24 cellular contexts compared by ENCODE assay signal in the genomic region with DNA sequence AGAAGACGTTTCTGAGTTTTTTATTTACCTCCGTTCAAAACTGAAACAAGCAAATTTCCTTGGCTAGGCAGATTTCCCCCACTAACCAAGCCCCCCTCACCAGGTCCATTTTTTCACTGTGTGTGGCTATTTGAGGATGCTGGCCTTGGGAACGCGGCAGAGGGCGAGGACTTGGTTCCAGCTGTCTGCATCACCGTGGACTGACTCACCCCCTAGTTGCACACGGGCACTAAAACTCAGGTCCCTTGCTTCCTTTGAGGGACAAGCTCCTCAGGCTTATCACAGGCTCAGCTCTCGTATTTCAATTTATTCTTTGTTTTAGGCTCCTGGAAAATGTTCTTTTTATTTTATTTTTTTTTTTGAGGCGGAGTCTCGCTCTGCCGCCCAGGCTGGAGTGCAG. TPM values are rescaled to one million over a fixed set of nuclear protein-coding genes. Genes with fewer than 3 reads are reported as not detected.
DNase-seq lines count a peak whose midpoint lies in the region; ATAC-seq lines count a peak whose summit lies in the region.
"Had no signal": no experiment of that assay in that cellular context is flagged by ENCODE, and none has a peak within 500 bp of the region (broad histone marks: within the 10 kb centered on the region; RNA-seq: fewer than 3 reads in every experiment).

No MANE protein-coding gene starts in this region.

- no peaks in the 10 kb centered on the region for H3K4me1 ChIP-seq in trophoblast cell (ENCODE audit: control insufficient read depth in 1 of 2, insufficient read depth in 2 of 2, low read length in 2 of 2)

- H4K8ac ChIP-seq in trophoblast cell (ENCODE audit: low read depth, low read length): no peak overlapping the region

- no peak overlapping the region for H3K14ac ChIP-seq in trophoblast cell (ENCODE audit: low read length)

- H3K23ac ChIP-seq in trophoblast cell (ENCODE audit: low read length): no peak overlapping the region

- no peak overlapping the region for H4K12ac ChIP-seq in trophoblast cell (ENCODE audit: low read depth, low read length)

- no peak overlapping the region for H2BK5ac ChIP-seq in trophoblast cell (ENCODE audit: low read depth, low read length, poor library complexity)

- no peak overlapping the region for H3K4ac ChIP-seq in trophoblast cell (ENCODE audit: low read depth, low read length)

- no peak overlapping the region for H2AFZ ChIP-seq in trophoblast cell (ENCODE audit: insufficient read depth, low read length, poor library complexity)
- H2AFZ ChIP-seq: PC-9 had no signal

- no peak overlapping the region for H3K18ac ChIP-seq in trophoblast cell (ENCODE audit: low read length)

- no peak overlapping the region for H2BK12ac ChIP-seq in trophoblast cell (ENCODE audit: low read length)

- H3K27ac ChIP-seq in trophoblast cell (ENCODE audit: low read depth, low read length): no peak overlapping the region
- H3K27ac ChIP-seq: HL-60, PC-9, SK-N-MC had no signal

- ATAC-seq in GM21576 (IDR thresholded peaks at IDR 0.05; ENCODE audit: unreplicated experiment): no peak
- no peak for ATAC-seq in GM21360 (IDR thresholded peaks at IDR 0.05; ENCODE audit: unreplicated experiment)
- ATAC-seq: GM12878, HCT116 had no signal

- no peak overlapping the region for H3K9ac ChIP-seq in trophoblast cell (ENCODE audit: low read length)

- H4K91ac ChIP-seq in trophoblast cell (ENCODE audit: low read depth, low read length): no peak overlapping the region

- H3K9me3 ChIP-seq in trophoblast cell (ENCODE audit: insufficient read depth, low read depth, low read length): no peaks in the 10 kb centered on the region
- H3K9me3 ChIP-seq: MG63 had no signal

- H3K4me3 ChIP-seq in trophoblast cell (ENCODE audit: low read depth, low read length): no peak overlapping the region
- H3K4me3 ChIP-seq: GM12878, MG63, PC-9, SK-N-MC had no signal

- no peaks in the 10 kb centered on the region for H3K27me3 ChIP-seq in trophoblast cell (ENCODE audit: insufficient read depth, low read length)
- H3K27me3 ChIP-seq: MG63 had no signal

- no peak overlapping the region for H2AK5ac ChIP-seq in trophoblast cell (ENCODE audit: low read length)

- H3K79me2 ChIP-seq in trophoblast cell (ENCODE audit: control insufficient read depth, insufficient read depth, low read length, poor library complexity): no peaks in the 10 kb centered on the region

- H3K4me2 ChIP-seq in trophoblast cell (ENCODE audit: low read length): no peak overlapping the region
- H3K4me2 ChIP-seq: PC-9 had no signal

- H2BK120ac ChIP-seq in trophoblast cell (ENCODE audit: insufficient read depth, low read length, poor library complexity): no peak overlapping the region

- no peaks in the 10 kb centered on the region for H3K79me1 ChIP-seq in trophoblast cell (ENCODE audit: low read length)

- no CpG with 5 or more reads among the region's 11 CpGs for WGBS in trophoblast cell (ENCODE audit: extremely low coverage, insufficient coverage, insufficient read length)

- DNase-seq in HT1080 (ENCODE audit: low read depth): peak; percentile 23
- peak; percentile 44 for DNase-seq in RPMI7951 (ENCODE audit: low read depth)
- peak; percentile 43 for DNase-seq in hepatic stellate cell (ENCODE audit: low spot score)
- DNase-seq in trophoblast cell: peak; percentile 14 to 25
- DNase-seq in activated naive CD4-positive, alpha-beta T cell treated with Interleukin-2 at 50 U/mL for 16 hours: no peak
- no peak for DNase-seq in NCI-H1417 (lab: John Stamatoyannopoulos, UW)
- DNase-seq: CD4-positive, CD25-positive, alpha-beta regulatory T cell; DMS53; GDM1; Kasumi-1; MG63; NCI-H1694; NCI-H2029 treated with DMSO at 0.1 percent for 48 hours; PC-9; SHP77 treated with DMSO at 0.1 percent for 48 hours had no signal

- H3K36me3 ChIP-seq in trophoblast cell (ENCODE audit: control insufficient read depth in 1 of 2, insufficient read depth in 2 of 2, low read length in 2 of 2): no peaks in the 10 kb centered on the region
- H3K36me3 ChIP-seq: MG63 had no signal

RNA-seq across cellular contexts. Expression of gene MTNR1A, which starts 8.4 kb away (rescaled TPM):
- total RNA-seq in HT1080 (2014; rRNA removed; shearing (Covaris generic)): not detected in 2 replicates
- polyA plus RNA-seq in HT1080 (2015; cell fraction: cytosol; rRNA removed): not detected in 2 replicates
- polyA plus RNA-seq in HT1080 (2015; cell fraction: nucleus; rRNA removed): not detected in 2 replicates
- total RNA-seq in RPMI7951 (2014; rRNA removed; shearing (Covaris generic)): not detected in 2 replicates
- polyA plus RNA-seq in trophoblast cell (2013): 0.07 and 0.12 TPM in 2 replicates
- total RNA-seq: A172; CD4-positive, CD25-positive, alpha-beta regulatory T cell; Daoy; GM12878; NCI-H460; PC-9 had no signal
- polyA plus RNA-seq: CD4-positive, CD25-positive, alpha-beta regulatory T cell had no signal

Comparison
In these comparisons a context has a peak if more than half of its experiments do, and no peak if none do; other contexts are left out.
1. DNase-seq: peak in HT1080 (single experiment), RPMI7951 (single experiment), hepatic stellate cell (single experiment) and trophoblast cell (2 of 2); none in activated naive CD4-positive, alpha-beta T cell treated with Interleukin-2 at 50 U/mL for 16 hours (single experiment) and NCI-H1417 (0 of 3).